In genomic region chr3:152269423-152270144, GRCh38 we compare ENCODE assay signal across 1 cellular context.
A peak's percentile ranks its signal among the peaks of the same experiment; 100 is the strongest.
TF ChIP-seq lines count a peak whose summit lies in the region.

No MANE protein-coding gene starts in this region.

TF ChIP-seq in HepG2, 621 proteins besides CTCF, POLR2A, EP300 and RAD21 (continued from another document and continues in another):
- TF ChIP-seq ZNF362 (CRISPR knock-in tag; IDR thresholded peaks at IDR 0.05; ENCODE audit: borderline replicate concordance) (peak; percentile 60), ZNF550 (CRISPR knock-in tag; IDR thresholded peaks at IDR 0.05; ENCODE audit: borderline replicate concordance) (no peak), KLF9 (CRISPR knock-in tag; IDR thresholded peaks at IDR 0.05; ENCODE audit: low read depth) (no peak), ZNF660 (CRISPR knock-in tag; IDR thresholded peaks at IDR 0.05; ENCODE audit: borderline replicate concordance, low read depth) (no peak), ZBTB1 (CRISPR knock-in tag; IDR thresholded peaks at IDR 0.05; ENCODE audit: borderline replicate concordance) (no peak), ZNF335 (CRISPR knock-in tag; IDR thresholded peaks at IDR 0.05) (no peak), ZNF20 (CRISPR knock-in tag; IDR thresholded peaks at IDR 0.05) (no peak), SIN3B (IDR thresholded peaks at IDR 0.05; ENCODE audit: low read length) (no peak), GATAD1 (CRISPR knock-in tag; IDR thresholded peaks at IDR 0.05) (no peak), ADNP (CRISPR knock-in tag; IDR thresholded peaks at IDR 0.05) (no peak), PAXIP1 (CRISPR knock-in tag; conservative IDR thresholded peaks at IDR 0.05) (0 out of 2 replicates have a peak, but pooled peaks have one; percentile 2), KDM5A (IDR thresholded peaks at IDR 0.05; ENCODE audit: borderline replicate concordance, low read length) (no peak), LCORL (IDR thresholded peaks at IDR 0.05) (no peak), LCORL (CRISPR knock-in tag; IDR thresholded peaks at IDR 0.05) (0 out of 2 replicates have a peak, but pooled peaks have one; percentile 36), ZMAT5 (CRISPR knock-in tag; IDR thresholded peaks at IDR 0.05; ENCODE audit: borderline replicate concordance, low read depth) (no peak), MATR3 (CRISPR knock-in tag; IDR thresholded peaks at IDR 0.05) (no peak), BCL3 (CRISPR knock-in tag; IDR thresholded peaks at IDR 0.05) (no peak), U2AF2 (IDR thresholded peaks at IDR 0.05; ENCODE audit: low read depth, low read length) (0 out of 2 replicates have a peak, but pooled peaks have one; percentile 3), TSC22D2 (CRISPR knock-in tag; IDR thresholded peaks at IDR 0.05; ENCODE audit: borderline replicate concordance) (no peak), ZNF354B (CRISPR knock-in tag; IDR thresholded peaks at IDR 0.05) (no peak), ZNF776 (CRISPR knock-in tag; IDR thresholded peaks at IDR 0.05) (no peak), ATAD3A (CRISPR knock-in tag; IDR thresholded peaks at IDR 0.05) (no peak), SRF (IDR thresholded peaks at IDR 0.05; ENCODE audit: low read depth, low read length) (peak; percentile 90), ATF7-NPFF (CRISPR knock-in tag; IDR thresholded peaks at IDR 0.05; ENCODE audit: low read depth) (no peak), ZNF552 (CRISPR knock-in tag; IDR thresholded peaks at IDR 0.05; ENCODE audit: borderline replicate concordance) (no peak), IKZF1 (IDR thresholded peaks at IDR 0.05) (no peak), MAFK (conservative IDR thresholded peaks at IDR 0.05 in 1 of 2, IDR thresholded peaks at IDR 0.05 in 1 of 2; ENCODE audit: low read length in 2 of 2) (no peak), ZNF260 (CRISPR knock-in tag; IDR thresholded peaks at IDR 0.05; ENCODE audit: borderline replicate concordance, low read depth) (no peak), DNMT3B (CRISPR knock-in tag; conservative IDR thresholded peaks at IDR 0.05) (no peak), ESRRA (CRISPR knock-in tag; IDR thresholded peaks at IDR 0.05; ENCODE audit: low read depth) (no peak), SMYD3 (CRISPR knock-in tag; IDR thresholded peaks at IDR 0.05) (no peak), POLR2AphosphoS2 (IDR thresholded peaks at IDR 0.05; ENCODE audit: low read depth, low read length) (no peak), ZFP90 (CRISPR knock-in tag; IDR thresholded peaks at IDR 0.05; ENCODE audit: borderline replicate concordance) (no peak), ZKSCAN1 (IDR thresholded peaks at IDR 0.05; ENCODE audit: low read length) (no peak), DR1 (CRISPR knock-in tag; IDR thresholded peaks at IDR 0.05) (no peak), RXRA (CRISPR knock-in tag; IDR thresholded peaks at IDR 0.05) (no peak), RARG (CRISPR knock-in tag; IDR thresholded peaks at IDR 0.05; ENCODE audit: low read depth) (no peak), AGO2 (optimal IDR thresholded peaks at IDR 0.05; ENCODE audit: low read depth, low read length) (peak; percentile 15), REL (CRISPR knock-in tag; conservative IDR thresholded peaks at IDR 0.05) (no peak), NCOA1 (CRISPR knock-in tag; IDR thresholded peaks at IDR 0.05) (no peak), CBX5 (CRISPR knock-in tag; IDR thresholded peaks at IDR 0.05; ENCODE audit: borderline replicate concordance) (no peak), THYN1 (CRISPR knock-in tag; IDR thresholded peaks at IDR 0.05; ENCODE audit: borderline replicate concordance, low read depth) (no peak), ZNF512B (CRISPR knock-in tag; IDR thresholded peaks at IDR 0.05; ENCODE audit: borderline replicate concordance) (no peak), POLR2AphosphoS5 (IDR thresholded peaks at IDR 0.05; ENCODE audit: low read depth, low read length) (no peak), MAZ (IDR thresholded peaks at IDR 0.05; ENCODE audit: borderline replicate concordance, low read depth, low read length) (no peak), MAZ (CRISPR knock-in tag; IDR thresholded peaks at IDR 0.05; ENCODE audit: low read depth) (peak; percentile 14; the same call in 1 of the 2 replicates), ETV5 (CRISPR knock-in tag; IDR thresholded peaks at IDR 0.05; ENCODE audit: borderline replicate concordance) (no peak), KAT2B (IDR thresholded peaks at IDR 0.05; ENCODE audit: borderline replicate concordance, low read depth, low read length) (no peak), CEBPB (IDR thresholded peaks at IDR 0.05; ENCODE audit: borderline replicate concordance, low read depth, low read length) (no peak), ZKSCAN5 (CRISPR knock-in tag; IDR thresholded peaks at IDR 0.05) (no peak), PHF21A (CRISPR knock-in tag; IDR thresholded peaks at IDR 0.05) (peak; percentile 19; the same call in 1 of the 2 replicates), ISX (CRISPR knock-in tag; conservative IDR thresholded peaks at IDR 0.05) (no peak), FOXA1 (IDR thresholded peaks at IDR 0.05) (no peak), FOXA1 (CRISPR knock-in tag; IDR thresholded peaks at IDR 0.05) (no peak), SNAPC5 (CRISPR knock-in tag; IDR thresholded peaks at IDR 0.05; ENCODE audit: borderline replicate concordance) (no peak), ZNF33A (CRISPR knock-in tag; IDR thresholded peaks at IDR 0.05; ENCODE audit: borderline replicate concordance) (no peak), MNT (IDR thresholded peaks at IDR 0.05) (no peak), ZSCAN31 (CRISPR knock-in tag; IDR thresholded peaks at IDR 0.05; ENCODE audit: low read depth) (no peak), ZNF230 (CRISPR knock-in tag; IDR thresholded peaks at IDR 0.05) (no peak), ZNF296 (CRISPR knock-in tag; conservative IDR thresholded peaks at IDR 0.05) (no peak), NR3C1 (CRISPR knock-in tag; IDR thresholded peaks at IDR 0.05) (no peak), ATF5 (CRISPR knock-in tag; IDR thresholded peaks at IDR 0.05; ENCODE audit: low read depth) (no peak), HMG20A (CRISPR knock-in tag; IDR thresholded peaks at IDR 0.05; ENCODE audit: borderline replicate concordance) (no peak), GFI1 (CRISPR knock-in tag; IDR thresholded peaks at IDR 0.05; ENCODE audit: borderline replicate concordance) (no peak), STAG1 (CRISPR knock-in tag; IDR thresholded peaks at IDR 0.05) (no peak), MXD3 (CRISPR knock-in tag; IDR thresholded peaks at IDR 0.05) (no peak), HCFC1 (IDR thresholded peaks at IDR 0.05; ENCODE audit: low read depth, low read length) (no peak), ZNF724P (CRISPR knock-in tag; IDR thresholded peaks at IDR 0.05; ENCODE audit: borderline replicate concordance) (no peak), PBX3 (CRISPR knock-in tag; IDR thresholded peaks at IDR 0.05; ENCODE audit: borderline replicate concordance) (no peak), STAT5B (CRISPR knock-in tag; IDR thresholded peaks at IDR 0.05) (no peak)
